Comparison of ENCODE assay signal across 8 cellular contexts in the genomic region with DNA sequence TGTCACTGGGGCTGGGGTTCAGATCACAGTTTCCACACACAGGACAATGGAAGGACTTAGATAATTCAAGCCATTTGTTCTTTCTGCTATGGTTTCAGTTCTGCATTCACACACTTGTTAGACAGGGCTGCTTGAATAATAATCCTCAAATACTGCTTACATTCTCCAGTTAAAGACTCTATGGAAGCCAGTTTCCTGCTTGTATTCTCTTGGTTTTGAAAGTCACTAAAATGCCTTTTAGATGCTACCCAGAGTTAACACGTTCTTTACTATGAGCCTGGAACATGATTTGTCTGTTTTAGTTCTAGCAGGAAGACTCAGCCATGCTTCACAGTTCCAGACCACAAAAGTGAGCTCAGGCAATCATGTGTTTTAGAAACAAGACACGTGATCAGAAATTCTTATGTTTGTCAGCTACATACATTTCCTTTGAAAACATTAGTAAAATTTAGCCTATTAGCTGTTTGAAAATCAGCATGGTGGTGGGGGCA.
DNase-seq lines count a peak whose midpoint lies in the region; ATAC-seq and TF ChIP-seq lines count a peak whose summit lies in the region.

No MANE protein-coding gene starts in this region.

- ATAC-seq in activated T-cell treated with anti-CD3 and anti-CD28 coated beads, Interleukin-2, amount 50 U/mL, for 72 hours (replicated peaks in 1 of 2) = no peak
- ATAC-seq in HG03135 (IDR thresholded peaks at IDR 0.05; ENCODE audit: unreplicated experiment) = peak; percentile 93
- ATAC-seq in upper lobe of right lung = peak; percentile 55

- H3K27me3 ChIP-seq in adipocyte (replicated peaks; ENCODE audit: control insufficient read depth, insufficient read depth, low read length) (no peaks in the 10 kb centered on the region), upper lobe of right lung (no peaks in the 10 kb centered on the region)

- no peak for DNase-seq in activated T-cell treated with anti-CD3 and anti-CD28 coated beads, Interleukin-2, amount 50 U/mL, for 72 hours
- no peak for DNase-seq in activated T-cell treated with anti-CD3 and anti-CD28 coated beads, Interleukin-2, amount 50 U/mL, for 1 hour
- DNase-seq in adipocyte (ENCODE audit: low read depth) = peak; percentile 15
- DNase-seq in upper lobe of right lung = no peak
- no peak for DNase-seq in NCI-H524 (lab: John Stamatoyannopoulos, UW)
- no peak for DNase-seq in cardiac septum (ENCODE audit: low spot score)
- DNase-seq in activated gamma-delta T cell treated with Interleukin-2 at 50 U/mL for 16 hours = no peak

- no peaks in the 10 kb centered on the region for H3K27me3 Mint-ChIP-seq in activated T-cell treated with anti-CD3 and anti-CD28 coated beads, Interleukin-2, amount 50 U/mL, for 72 hours (ENCODE audit: low read depth)

- H3K4me3 ChIP-seq in adipocyte (ENCODE audit: low read length) (no peak overlapping the region), upper lobe of right lung (no peak overlapping the region)

- H3K9me3 ChIP-seq in adipocyte (ENCODE audit: control insufficient read depth, low read length) (no peaks in the 10 kb centered on the region), upper lobe of right lung (no peaks in the 10 kb centered on the region)

- no peaks in the 10 kb centered on the region for H3K4me1 Mint-ChIP-seq in activated T-cell treated with anti-CD3 and anti-CD28 coated beads, Interleukin-2, amount 50 U/mL, for 72 hours (ENCODE audit: low read depth)

- TF ChIP-seq CTCF in upper lobe of right lung (IDR thresholded peaks at IDR 0.05) = no peak

- H3K36me3 Mint-ChIP-seq in activated T-cell treated with anti-CD3 and anti-CD28 coated beads, Interleukin-2, amount 50 U/mL, for 72 hours (ENCODE audit: insufficient read depth in 2 of 2) = no peaks in the 10 kb centered on the region

- no peak overlapping the region for H3K9ac ChIP-seq in adipocyte (ENCODE audit: low read length)

- intact Hi-C loops in upper lobe of right lung (cut with DNase I) = no loop called here
- intact Hi-C loops in cardiac septum (cut with DNase I) = no loop called here

- H3K27ac Mint-ChIP-seq in activated T-cell treated with anti-CD3 and anti-CD28 coated beads, Interleukin-2, amount 50 U/mL, for 72 hours = peak overlapping the region; percentile 4

- H3K4me1 ChIP-seq in adipocyte (ENCODE audit: control insufficient read depth, insufficient read depth, low read length) = no peaks in the 10 kb centered on the region
- no peaks in the 10 kb centered on the region for H3K4me1 ChIP-seq in upper lobe of right lung

- H3K36me3 ChIP-seq in adipocyte (ENCODE audit: control insufficient read depth, insufficient read depth, low read length, severe bottlenecking) (no peaks in the 10 kb centered on the region), upper lobe of right lung (no peaks in the 10 kb centered on the region)

- H3K4me3 Mint-ChIP-seq in activated T-cell treated with anti-CD3 and anti-CD28 coated beads, Interleukin-2, amount 50 U/mL, for 72 hours = peak overlapping the region in 1 of 2 donors; percentile 54

- H3K27ac ChIP-seq in upper lobe of right lung = no peak overlapping the region

- H3K9me3 Mint-ChIP-seq in activated T-cell treated with anti-CD3 and anti-CD28 coated beads, Interleukin-2, amount 50 U/mL, for 72 hours = no peaks in the 10 kb centered on the region

Comparison
In these comparisons a context has a peak if more than half of its experiments do, and no peak if none do; other contexts are left out.
1. ATAC-seq: peak in HG03135 (single experiment) and upper lobe of right lung (single experiment); none in activated T-cell treated with anti-CD3 and anti-CD28 coated beads, Interleukin-2, amount 50 U/mL, for 72 hours (0 of 2).